8 cellular contexts compared by ENCODE assay signal in the genomic region with DNA sequence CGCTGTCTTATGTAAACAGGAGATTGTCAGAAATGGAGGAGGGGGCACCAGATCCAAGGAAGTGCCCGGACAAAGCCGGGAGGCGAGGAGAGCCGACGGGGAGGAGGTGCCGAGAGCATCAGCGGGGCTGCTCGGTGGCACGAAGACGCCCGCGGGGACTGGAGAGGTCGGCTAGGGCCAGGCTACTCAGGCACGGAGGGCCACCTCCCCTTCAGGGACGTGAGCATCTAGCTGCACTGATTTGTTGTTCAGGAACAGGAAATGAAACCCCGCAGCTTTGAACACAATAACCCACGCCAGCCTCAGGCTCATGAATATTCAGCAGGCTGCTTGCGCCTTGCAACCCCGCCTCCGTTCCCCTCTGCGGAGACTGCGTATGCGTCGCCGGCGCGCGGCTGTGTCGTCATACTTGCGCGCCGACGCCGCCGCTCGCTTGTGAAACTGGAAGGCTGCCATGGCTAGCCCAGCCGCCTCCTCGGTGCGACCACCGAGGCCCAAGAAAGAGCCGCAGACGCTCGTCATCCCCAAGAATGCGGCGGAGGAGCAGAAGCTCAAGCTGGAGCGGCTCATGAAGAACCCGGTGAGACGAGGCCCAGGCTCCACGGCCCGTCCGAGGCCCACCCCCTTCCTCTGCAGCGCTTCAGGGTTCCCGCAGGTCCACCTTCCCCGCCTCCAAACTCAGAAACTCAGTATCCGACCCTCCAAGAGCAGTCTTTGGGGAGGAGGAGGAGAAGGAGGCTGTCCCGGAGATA. TPM values are rescaled to one million over a fixed set of nuclear protein-coding genes. Genes with fewer than 3 reads are reported as not detected.
DNase-seq lines count a peak whose midpoint lies in the region; ATAC-seq and TF ChIP-seq lines count a peak whose summit lies in the region.

Gene PRKRIP1 (plus strand): TSS at position 406 of the 752 bp plus-strand sequence. CDS start 49 bp downstream, at position 455.

- H3K9me3 Mint-ChIP-seq in GM23338 (no peaks in the 10 kb centered on the region), naive B cell (no peaks in the 10 kb centered on the region)
- no peaks in the 10 kb centered on the region for H3K9me3 Mint-ChIP-seq in stimulated activated effector memory CD8-positive, alpha-beta T cell treated with anti-CD3 and anti-CD28 coated beads, Interleukin-12 subunit alpha, Interleukin-12 subunit beta, amount 100 ng/mL, for 72 hours

- H3F3A ChIP-seq in DOHH2 (ENCODE audit: control insufficient read depth, insufficient read depth) (peaks cover 50% of the 10 kb centered on the region), GM23338 (replicated peaks; ENCODE audit: low read depth) (peaks cover 23% of the 10 kb centered on the region)

- H4K20me1 ChIP-seq in DOHH2 (ENCODE audit: control insufficient read depth, insufficient read depth, low read depth, low read length) = no peaks in the 10 kb centered on the region
- no peaks in the 10 kb centered on the region; the same call in none of the 2 replicates for H4K20me1 ChIP-seq in GM23338 (replicated peaks; ENCODE audit: insufficient read depth)

- peak within 1 kb of the TSS; percentile 99 for H3K27ac Mint-ChIP-seq in GM23338
- H3K27ac Mint-ChIP-seq in naive B cell = peak within 1 kb of the TSS; percentile 97 to 99 (median 99)
- peak within 1 kb of the TSS; percentile 91 for H3K27ac Mint-ChIP-seq in stimulated activated effector memory CD8-positive, alpha-beta T cell treated with anti-CD3 and anti-CD28 coated beads, Interleukin-12 subunit alpha, Interleukin-12 subunit beta, amount 100 ng/mL, for 72 hours

- H3K79me2 ChIP-seq in DOHH2 (ENCODE audit: control insufficient read depth, low read length) (peaks cover 43% of the 10 kb centered on the region), GM23338 (replicated peaks; ENCODE audit: insufficient read depth) (peaks cover 23% of the 10 kb centered on the region)

- DNase-seq in GM23338 (ENCODE audit: low spot score) (peak; percentile 99), LHCN-M2 (ENCODE audit: low read depth) (peak; percentile 94), RPMI7951 (ENCODE audit: low read depth) (peak; percentile 96), activated T-helper 1 cell treated with Interleukin-2 at 50 U/mL for 16 hours (ENCODE audit: low read depth) (peak; percentile 73), fibroblast of gingiva (ENCODE audit: low read depth) (peak; percentile 94), naive B cell (peak; percentile 93)
- peak; percentile 63 to 87 for DNase-seq in stimulated activated effector memory CD8-positive, alpha-beta T cell treated with anti-CD3 and anti-CD28 coated beads, Interleukin-12 subunit alpha, Interleukin-12 subunit beta, amount 100 ng/mL, for 72 hours (ENCODE audit: low spot score in 2 of 2)

- H3K27me3 ChIP-seq in DOHH2 (ENCODE audit: control insufficient read depth, low read length) (no peaks in the 10 kb centered on the region), GM23338 (ENCODE audit: insufficient read depth) (no peaks in the 10 kb centered on the region)

- no peaks in the 10 kb centered on the region for H3K9me3 ChIP-seq in DOHH2 (ENCODE audit: control insufficient read depth, insufficient read depth, low read length)

- H3K27me3 Mint-ChIP-seq in GM23338 (ENCODE audit: insufficient read depth, low read depth, poor library complexity) = peaks cover 21% of the 10 kb centered on the region
- no peaks in the 10 kb centered on the region for H3K27me3 Mint-ChIP-seq in naive B cell

- ATAC-seq in GM23338 (peak; percentile 96), naive B cell (ENCODE audit: low read depth in 2 of 2) (peak; percentile 99)
- peak; percentile 99 for ATAC-seq in stimulated activated effector memory CD8-positive, alpha-beta T cell treated with anti-CD3 and anti-CD28 coated beads, Interleukin-12 subunit alpha, Interleukin-12 subunit beta, amount 100 ng/mL, for 72 hours

- H3K4me3 ChIP-seq in DOHH2 (ENCODE audit: low read length) (peak within 1 kb of the TSS; percentile 83), GM23338 (peak within 1 kb of the TSS; percentile 98)

- peak within 1 kb of the TSS; percentile 88 for H3K4me3 Mint-ChIP-seq in GM23338
- peak within 1 kb of the TSS; percentile 88 to 99 (median 97) for H3K4me3 Mint-ChIP-seq in naive B cell
- H3K4me3 Mint-ChIP-seq in stimulated activated effector memory CD8-positive, alpha-beta T cell treated with anti-CD3 and anti-CD28 coated beads, Interleukin-12 subunit alpha, Interleukin-12 subunit beta, amount 100 ng/mL, for 72 hours = peak within 1 kb of the TSS; percentile 85

- H3K4me1 ChIP-seq in DOHH2 (ENCODE audit: control insufficient read depth, low read length) = peaks cover 64% of the 10 kb centered on the region
- no peaks in the 10 kb centered on the region; the same call in none of the 2 replicates for H3K4me1 ChIP-seq in GM23338 (ENCODE audit: insufficient read depth)

- H3K27ac ChIP-seq in DOHH2 (ENCODE audit: low read depth, low read length) (peak within 1 kb of the TSS; percentile 82), GM23338 (ENCODE audit: low read depth) (peak within 1 kb of the TSS; percentile 99)

- H3K36me3 ChIP-seq in DOHH2 (ENCODE audit: control insufficient read depth, low read length) = peaks cover 75% of the 10 kb centered on the region
- H3K36me3 ChIP-seq in GM23338 (ENCODE audit: insufficient read depth) = peaks cover 10% of the 10 kb centered on the region; the same call in 1 of the 2 replicates

- TF ChIP-seq CTCF in DOHH2 (IDR thresholded peaks at IDR 0.05; ENCODE audit: low read depth, low read length, poor library complexity, severe bottlenecking) (no peak), GM23338 (conservative IDR thresholded peaks at IDR 0.05; ENCODE audit: low read depth in 2 of 2) (no peak)

- H3K36me3 Mint-ChIP-seq in GM23338 (ENCODE audit: low read depth) (peaks cover 48% of the 10 kb centered on the region), naive B cell (peaks cover 0 to 8% of the 10 kb centered on the region in 2 donors)
- peaks cover 98% of the 10 kb centered on the region for H3K36me3 Mint-ChIP-seq in stimulated activated effector memory CD8-positive, alpha-beta T cell treated with anti-CD3 and anti-CD28 coated beads, Interleukin-12 subunit alpha, Interleukin-12 subunit beta, amount 100 ng/mL, for 72 hours

- H2AFZ ChIP-seq in GM23338 = peak within 1 kb of the TSS; percentile 64; the same call in 1 of the 2 replicates

- peaks cover 12% of the 10 kb centered on the region for H3K4me1 Mint-ChIP-seq in GM23338
- peaks cover 13 to 33% (median 27%) of the 10 kb centered on the region in 3 donors for H3K4me1 Mint-ChIP-seq in naive B cell
- H3K4me1 Mint-ChIP-seq in stimulated activated effector memory CD8-positive, alpha-beta T cell treated with anti-CD3 and anti-CD28 coated beads, Interleukin-12 subunit alpha, Interleukin-12 subunit beta, amount 100 ng/mL, for 72 hours = peaks cover 15% of the 10 kb centered on the region

- H3K9me2 ChIP-seq in DOHH2 (replicated peaks; ENCODE audit: control insufficient read depth, low read length) (no peaks in the 10 kb centered on the region), GM23338 (ENCODE audit: insufficient read depth) (no peaks in the 10 kb centered on the region)

- H3K4me2 ChIP-seq in DOHH2 (ENCODE audit: low read length) (peak within 1 kb of the TSS; percentile 99), GM23338 (peak within 1 kb of the TSS; percentile 98)

TF ChIP-seq in GM23338, 12 proteins besides CTCF, POLR2A, EP300 and RAD21 (continues in another document):
- TF ChIP-seq POLR2AphosphoS5 (IDR thresholded peaks at IDR 0.05; ENCODE audit: low read depth) = peak; percentile 93; the same call in 1 of the 2 replicates
- TF ChIP-seq, protein P1, sequence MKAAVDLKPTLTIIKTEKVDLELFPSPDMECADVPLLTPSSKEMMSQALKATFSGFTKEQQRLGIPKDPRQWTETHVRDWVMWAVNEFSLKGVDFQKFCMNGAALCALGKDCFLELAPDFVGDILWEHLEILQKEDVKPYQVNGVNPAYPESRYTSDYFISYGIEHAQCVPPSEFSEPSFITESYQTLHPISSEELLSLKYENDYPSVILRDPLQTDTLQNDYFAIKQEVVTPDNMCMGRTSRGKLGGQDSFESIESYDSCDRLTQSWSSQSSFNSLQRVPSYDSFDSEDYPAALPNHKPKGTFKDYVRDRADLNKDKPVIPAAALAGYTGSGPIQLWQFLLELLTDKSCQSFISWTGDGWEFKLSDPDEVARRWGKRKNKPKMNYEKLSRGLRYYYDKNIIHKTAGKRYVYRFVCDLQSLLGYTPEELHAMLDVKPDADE (IDR thresholded peaks at IDR 0.05) = peak; percentile 56; the same call in 1 of the 2 replicates
- TF ChIP-seq CREB1 (CRISPR knock-in tag; IDR thresholded peaks at IDR 0.05; ENCODE audit: low read depth) = peak; percentile 91
- no peak for TF ChIP-seq STAT1 (IDR thresholded peaks at IDR 0.05; ENCODE audit: unreplicated experiment)

RNA-seq across cellular contexts. Expression of gene PRKRIP1, which starts in this region (rescaled TPM):
- 25.4 and 29.1 TPM in 2 replicates for total RNA-seq in GM23338 (2014; rRNA removed; shearing (Covaris generic))
- 24.8 and 25.5 TPM in 2 replicates for polyA plus RNA-seq in GM23338 (2016; fragmentation: Nextera tagmentation; extraction: Ambion mirVana)
- 26.1 and 32.1 TPM in 2 replicates for total RNA-seq in LHCN-M2 (2014; rRNA removed)
- polyA plus RNA-seq in LHCN-M2 (2012) = 25.5 TPM
- 13.3 and 13.4 TPM in 2 replicates for total RNA-seq in RPMI7951 (2014; rRNA removed; shearing (Covaris generic))
- polyA plus RNA-seq in naive B cell (ENCODE audit: low read depth in 6 of 6) = 10 to 100 TPM; 13.1 to 28.6 (median 17.4) TPM

Comparison
In these comparisons a context has a peak if more than half of its experiments do, and no peak if none do; other contexts are left out.
1. Peak in every context shown above with its lines: DNase-seq, ATAC-seq, H3K4me3 ChIP-seq and H3K27ac ChIP-seq.